Comparison of ENCODE assay signal across 1 cellular context in genomic region chr5:133704411-133704810, GRCh38.
TF ChIP-seq lines count a peak whose summit lies in the region.

No MANE protein-coding gene starts in this region.

TF ChIP-seq in GM23338, 12 proteins besides CTCF, POLR2A, EP300 and RAD21 (continued from another document):
- TF ChIP-seq ZNF462 (CRISPR knock-in tag; IDR thresholded peaks at IDR 0.05) (no peak), NANOG (IDR thresholded peaks at IDR 0.05; ENCODE audit: borderline replicate concordance) (no peak), EZH2phosphoT487 (IDR thresholded peaks at IDR 0.05; ENCODE audit: unreplicated experiment) (no peak)
